In genomic region chr17:39579318-39580081, GRCh38 we compare ENCODE assay signal across 26 cellular contexts. TPM values are rescaled to one million over a fixed set of nuclear protein-coding genes. Genes with fewer than 3 reads are reported as not detected.
DNase-seq lines count a peak whose midpoint lies in the region; ATAC-seq, FAIRE-seq and TF ChIP-seq lines count a peak whose summit lies in the region.
"Had no signal": no experiment of that assay in that cellular context is flagged by ENCODE, and none has a peak within 500 bp of the region (broad histone marks: within the 10 kb centered on the region; RNA-seq: fewer than 3 reads in every experiment).

No MANE protein-coding gene starts in this region.

- no peak overlapping the region for H3K56ac ChIP-seq in H1 (replicated peaks; ENCODE audit: insufficient read length, low read depth, low read length)

- H3K4me1 ChIP-seq in right atrium auricular region (no peaks in the 10 kb centered on the region), H1 (replicated peaks in 1 of 4; ENCODE audit: control insufficient read depth in 3 of 4, insufficient read depth in 4 of 4, low read length in 3 of 4) (peaks cover 13 to 22% (median 15%) of the 10 kb centered on the region in 4 experiments), osteoblast (ENCODE audit: insufficient read depth, low read length) (no peaks in the 10 kb centered on the region)
- H3K4me1 ChIP-seq: A549 had no signal

- H4K5ac ChIP-seq in H1 (ENCODE audit: insufficient read length, low read depth, low read length) = no peak overlapping the region

- DNase-seq in Right ventricle myocardium inferior (ENCODE audit: missing footprints) (peak; percentile 76), right atrium auricular region (ENCODE audit: low spot score) (no peak), H1 (ENCODE audit: low read depth in 1 of 2, low spot score in 2 of 2) (peak in 1 of 2 experiments; percentile 67), iPS-NIHi7 (ENCODE audit: extremely low spot score) (peak; percentile 85), NCI-H187 (lab: John Stamatoyannopoulos, UW) (no peak), RWPE1 (ENCODE audit: low spot score) (no peak), NCI-H1436 treated with DMSO at 0.1 percent for 48 hours (lab: John Stamatoyannopoulos, UW) (no peak), osteoblast (ENCODE audit: insufficient read length, low spot score, missing footprints) (no peak)
- DNase-seq: activated CD4-positive, alpha-beta T cell treated with anti-CD3 and anti-CD28 coated beads, Interleukin-2, amount 50 U/mL, for 4 hours; activated T-cell treated with anti-CD3 and anti-CD28 coated beads for 4 hours; anterior cingulate cortex; effector CD4-positive, alpha-beta T cell; esophagus squamous epithelium; naive B cell; NCI-H1694; SHP77 treated with DMSO at 0.1 percent for 48 hours; stimulated activated CD4-positive, alpha-beta T cell treated with anti-CD3 and anti-CD28 coated beads, Interleukin-4, amount 100 ng/mL, for 1 hour had no signal

- TF ChIP-seq CTCF in right atrium auricular region (IDR thresholded peaks at IDR 0.05) (no peak), H1 (IDR thresholded peaks at IDR 0.05; ENCODE audit: control extremely low read depth in 1 of 3, insufficient read depth in 1 of 3, low read depth in 1 of 3, low read length in 3 of 3) (no peak), RWPE1 (conservative IDR thresholded peaks at IDR 0.05; ENCODE audit: low read depth) (no peak), osteoblast (IDR thresholded peaks at IDR 0.05; ENCODE audit: extremely low read depth, low read depth, low read length) (no peak)

- ATAC-seq in Right ventricle myocardium inferior = no peak
- ATAC-seq: A549, GM12878 had no signal

- no peak overlapping the region for H3K9ac ChIP-seq in H1 (replicated peaks in 1 of 4; ENCODE audit: extremely low read depth in 1 of 4, low read depth in 3 of 4, low read length in 3 of 4)
- H3K9ac ChIP-seq: BLaER1 treated with 17β-estradiol and CSF1 and Interleukin-3, amounts not matched to agents 10 nM and 100 nM had no signal

- no peak overlapping the region for H2AK5ac ChIP-seq in H1 (ENCODE audit: low read depth, low read length)

- FAIRE-seq in H1 (lab: Jason Lieb, UNC) = peak; percentile 45
- FAIRE-seq: A549, GM12878, H54 had no signal

- H3K27ac ChIP-seq in right atrium auricular region = no peak overlapping the region
- no peak overlapping the region; the same call in 1 of the 2 replicates for H3K27ac ChIP-seq in H1 (ENCODE audit: low read depth, low read length)
- no peak overlapping the region for H3K27ac ChIP-seq in RWPE1
- no peak overlapping the region for H3K27ac ChIP-seq in osteoblast (ENCODE audit: low read depth, low read length)
- H3K27ac ChIP-seq: A549; BLaER1 treated with 17β-estradiol and CSF1 and Interleukin-3, amounts not matched to agents 10 nM and 100 nM; esophagus squamous epithelium; skin epidermis had no signal

- H3K14ac ChIP-seq in H1 (ENCODE audit: insufficient read length) = no peak overlapping the region

- no peaks in the 10 kb centered on the region for H3K27me3 ChIP-seq in right atrium auricular region
- H3K27me3 ChIP-seq in H1 (replicated peaks in 1 of 4; ENCODE audit: control insufficient read depth in 3 of 4, extremely low read depth in 1 of 4, insufficient read depth in 3 of 4, low read length in 3 of 4) = peaks cover 0 to 4% (median 2%) of the 10 kb centered on the region in 4 experiments; a peak in 3 of 7 replicates
- H3K27me3 ChIP-seq in osteoblast (ENCODE audit: insufficient read depth, low read length) = peaks cover 19% of the 10 kb centered on the region
- H3K27me3 ChIP-seq: BLaER1 treated with 17β-estradiol and CSF1 and Interleukin-3, amounts not matched to agents 10 nM and 100 nM had no signal

- H3K79me2 ChIP-seq in H1 (ENCODE audit: control insufficient read depth in 1 of 2, insufficient read depth in 2 of 2, low read length in 2 of 2) (no peaks in the 10 kb centered on the region), osteoblast (ENCODE audit: insufficient read depth, low read length) (no peaks in the 10 kb centered on the region)

- H2BK5ac ChIP-seq in H1 (ENCODE audit: low read depth, low read length) = peak overlapping the region; percentile 72; the same call in 1 of the 2 replicates

- H3K4me2 ChIP-seq in H1 (ENCODE audit: insufficient read depth in 1 of 2, low read depth in 2 of 2, low read length in 2 of 2) = peak overlapping the region; percentile 8 to 58
- H3K4me2 ChIP-seq in osteoblast (ENCODE audit: insufficient read depth, low read length) = no peak overlapping the region
- H3K4me2 ChIP-seq: A549; BLaER1 treated with 17β-estradiol and CSF1 and Interleukin-3, amounts not matched to agents 10 nM and 100 nM had no signal

- H4K91ac ChIP-seq in H1 (replicated peaks; ENCODE audit: insufficient read length, low read length) = peak overlapping the region; percentile 86

- intact Hi-C loops in Right ventricle myocardium inferior (cut with DNase I) = no loop called here

- H3K9me3 ChIP-seq in right atrium auricular region = no peaks in the 10 kb centered on the region
- no peaks in the 10 kb centered on the region for H3K9me3 ChIP-seq in H1 (ENCODE audit: insufficient read depth in 2 of 2, low read depth in 1 of 2, low read length in 1 of 2)
- H3K9me3 ChIP-seq in osteoblast (ENCODE audit: low read depth, low read length) = no peaks in the 10 kb centered on the region
- H3K9me3 ChIP-seq: A549; BLaER1 treated with 17β-estradiol and CSF1 and Interleukin-3, amounts not matched to agents 10 nM and 100 nM; esophagus squamous epithelium had no signal

- no peak overlapping the region for H3K23ac ChIP-seq in H1 (ENCODE audit: insufficient read length)

- H4K20me1 ChIP-seq in H1 (replicated peaks in 1 of 2; ENCODE audit: control insufficient read depth in 1 of 2, insufficient read depth in 2 of 2, low read length in 2 of 2) = no peaks in the 10 kb centered on the region
- no peaks in the 10 kb centered on the region for H4K20me1 ChIP-seq in osteoblast (ENCODE audit: insufficient read depth, low read length)

- peak overlapping the region; percentile 76 for H3K4ac ChIP-seq in H1 (replicated peaks; ENCODE audit: insufficient read length, low read depth, low read length)

- H2BK20ac ChIP-seq in H1 (ENCODE audit: low read length) = peak overlapping the region; percentile 98; the same call in 1 of the 2 replicates

- H3K79me1 ChIP-seq in H1 (ENCODE audit: low read depth, low read length) = no peaks in the 10 kb centered on the region

- CTCF ChIA-PET in H1 (lab: Charles Lee; ENCODE audit: partially characterized antibody) = interaction anchor here (0.6 to 11.6 kb wide), 13 partner anchors 15 to 1147 kb away, joined by 3 to 167 read pairs (median 5); partner anchors contain the start of gene PPP1R1B
- CTCF ChIA-PET in RWPE1 (lab: Yijun Ruan, JAX) = interaction anchor here (0.6 to 1.2 kb wide), 5 partner anchors 9 to 785 kb away, joined by 3 to 4 read pairs (median 3); no protein-coding TSS in a partner anchor

- H3K18ac ChIP-seq in H1 (ENCODE audit: extremely low read depth, low read length) = peak overlapping the region; percentile 79; the same call in 1 of the 2 replicates

- POLR2A ChIA-PET in H1 (lab: Charles Lee; ENCODE audit: partially characterized antibody) = interaction anchor here (1.0 to 2.1 kb wide), 6 partner anchors 8 to 348 kb away, joined by 3 to 12 read pairs (median 3); partner anchors contain the start of genes LRRC3C and ORMDL3
- POLR2A ChIA-PET in RWPE1 (lab: Yijun Ruan, JAX; ENCODE audit: low non-redundant PET) = no interaction called here

- TF ChIP-seq POLR2A in H1 (IDR thresholded peaks at IDR 0.05; ENCODE audit: control extremely low read depth in 1 of 2, low read depth in 2 of 2, low read length in 2 of 2) = no peak

- peak overlapping the region; percentile 59 for H2BK120ac ChIP-seq in H1 (replicated peaks; ENCODE audit: low read depth, low read length)

- H2AFZ ChIP-seq in H1 (ENCODE audit: low read length) (no peak overlapping the region), osteoblast (ENCODE audit: low read length) (no peak overlapping the region)

- 25% methylated on average over 6 of the region's 8 CpGs; no CpG with 5 or more reads in 1 of the 2 experiments for WGBS in H1 (ENCODE audit: extremely low coverage in 1 of 2, insufficient coverage in 1 of 2, insufficient read length in 1 of 2, insufficient replicate concordance in 2 of 2, low coverage in 1 of 2, low lambda C conversion rate in 2 of 2, missing lambda C conversion rate in 1 of 2), 2 experiments

- 0 out of 2 replicates have a peak overlapping the region, but pooled peaks have one; percentile 45 for H2BK12ac ChIP-seq in H1 (ENCODE audit: low read depth, low read length)

- no peak overlapping the region for H4K8ac ChIP-seq in H1 (ENCODE audit: extremely low read depth, insufficient read depth, low read length)

- H3K4me3 ChIP-seq in right atrium auricular region (no peak overlapping the region), H1 (ENCODE audit: extremely low read depth in 1 of 4, insufficient read depth in 2 of 4, low read depth in 3 of 4, low read length in 4 of 4) (peak overlapping the region in 2 of 4 experiments; percentile 5 to 31; a peak in 3 of 8 replicates), osteoblast (ENCODE audit: insufficient read depth, low read length) (no peak overlapping the region)
- H3K4me3 ChIP-seq: A549; BLaER1 treated with 17β-estradiol and CSF1 and Interleukin-3, amounts not matched to agents 10 nM and 100 nM; esophagus squamous epithelium; GM12878; skin epidermis had no signal

- TF ChIP-seq EP300 in H1 (IDR thresholded peaks at IDR 0.05; ENCODE audit: borderline replicate concordance in 1 of 2, low read depth in 2 of 2, low read length in 2 of 2) = 0 out of 3 replicates have a peak, but pooled peaks of 1 of the 2 experiments have one; percentile 15

- no peaks in the 10 kb centered on the region for H3K23me2 ChIP-seq in H1 (ENCODE audit: low read depth, low read length)

- H2BK15ac ChIP-seq in H1 (ENCODE audit: low read length) = no peak overlapping the region; the same call in 1 of the 2 replicates

- no peak for TF ChIP-seq RAD21 in H1 (IDR thresholded peaks at IDR 0.05 in 1 of 2, conservative IDR thresholded peaks at IDR 0.05 in 1 of 2; ENCODE audit: low read depth in 2 of 2, low read length in 2 of 2)

- H3K36me3 ChIP-seq in right atrium auricular region (no peaks in the 10 kb centered on the region), H1 (ENCODE audit: control insufficient read depth in 2 of 4, insufficient read depth in 4 of 4, low read length in 3 of 4) (no peaks in the 10 kb centered on the region), osteoblast (ENCODE audit: insufficient read depth, low read length) (no peaks in the 10 kb centered on the region)
- H3K36me3 ChIP-seq: BLaER1 treated with 17β-estradiol and CSF1 and Interleukin-3, amounts not matched to agents 10 nM and 100 nM; esophagus squamous epithelium had no signal

RNA-seq across cellular contexts. Expression of gene NEUROD2, which starts 28.2 kb away (rescaled TPM):
- not detected for total RNA-seq in Right ventricle myocardium inferior
- not detected for total RNA-seq in right atrium auricular region
- total RNA-seq in H1 (2021; fragmentation: NEBNext Ultra II Directional; extraction: Animal tissue kit (Norgen Biotek cat#: 25700)) = not detected in 2 replicates
- polyA plus RNA-seq in H1 (2011; rRNA removed) = not detected in 2 replicates
- not detected for polyA plus RNA-seq in H1 (2011; cell fraction: cytosol; rRNA removed)
- not detected for polyA plus RNA-seq in H1 (2011; cell fraction: nucleus; rRNA removed)
- not detected in 4 replicates for polyA plus RNA-seq in H1 (2012, experiment 1 of 2)
- 0.12 TPM for polyA plus RNA-seq in H1 (2012, experiment 2 of 2)
- 0.02 TPM for polyA plus RNA-seq in H1 (2013, experiment 1 of 2)
- 0.02 TPM for polyA plus RNA-seq in H1 (2013, experiment 2 of 2)
- polyA minus RNA-seq in H1 (2011; rRNA and poly(A)+ RNA removed) = not detected in 2 replicates
- not detected for polyA minus RNA-seq in H1 (2011; cell fraction: cytosol; rRNA and poly(A)+ RNA removed)
- not detected for polyA minus RNA-seq in H1 (2011; cell fraction: nucleus; rRNA and poly(A)+ RNA removed)
- not detected in 2 replicates for total RNA-seq in osteoblast
- total RNA-seq: esophagus squamous epithelium, GM12878, M059J, NCI-H460, posterior vena cava, ureter had no signal
- polyA plus RNA-seq: A549, GM12878 had no signal

RNA-seq across cellular contexts. Expression of gene PPP1R1B, which starts 47.3 kb away (rescaled TPM):
- 0.89 TPM for total RNA-seq in Right ventricle myocardium inferior
- total RNA-seq in right atrium auricular region = 1 to 10 TPM in 1 of 2 donors, not detected in 1; 6.7 TPM
- total RNA-seq in H1 (2021; fragmentation: NEBNext Ultra II Directional; extraction: Animal tissue kit (Norgen Biotek cat#: 25700)) = 9.4 and 10.7 TPM in 2 replicates
- polyA plus RNA-seq in H1 (2011; rRNA removed) = 21.0 and 22.3 TPM in 2 replicates
- 15.9 TPM for polyA plus RNA-seq in H1 (2011; cell fraction: cytosol; rRNA removed)
- polyA plus RNA-seq in H1 (2011; cell fraction: nucleus; rRNA removed) = 15.3 TPM
- polyA plus RNA-seq in H1 (2012, experiment 1 of 2) = 13.4 to 19.6 TPM (median 17.0 TPM) in 4 replicates
- polyA plus RNA-seq in H1 (2012, experiment 2 of 2) = 22.0 TPM
- polyA plus RNA-seq in H1 (2013, experiment 1 of 2) = 10.8 TPM
- polyA plus RNA-seq in H1 (2013, experiment 2 of 2) = 11.3 TPM
- 9.1 and 11.8 TPM in 2 replicates for polyA minus RNA-seq in H1 (2011; rRNA and poly(A)+ RNA removed)
- 7.9 TPM for polyA minus RNA-seq in H1 (2011; cell fraction: cytosol; rRNA and poly(A)+ RNA removed)
- 4.6 TPM for polyA minus RNA-seq in H1 (2011; cell fraction: nucleus; rRNA and poly(A)+ RNA removed)
- total RNA-seq in osteoblast = not detected in 2 replicates
- total RNA-seq: GM12878, M059J had no signal

RNA-seq across cellular contexts. Expression of gene STARD3, which starts 57.4 kb away (rescaled TPM):
- total RNA-seq in Right ventricle myocardium inferior (21.4 TPM), right atrium auricular region (10 to 100 TPM; 18.5 to 22.2 TPM), osteoblast (31.5 and 35.8 TPM in 2 replicates)
- 47.6 and 56.7 TPM in 2 replicates for total RNA-seq in H1 (2021; fragmentation: NEBNext Ultra II Directional; extraction: Animal tissue kit (Norgen Biotek cat#: 25700))
- polyA plus RNA-seq in H1 (2011; rRNA removed) = 80.3 and 116 TPM in 2 replicates
- polyA plus RNA-seq in H1 (2011; cell fraction: cytosol; rRNA removed) = 80.2 TPM
- 203 TPM for polyA plus RNA-seq in H1 (2011; cell fraction: nucleus; rRNA removed)
- 54.2 to 69.5 TPM (median 56.8 TPM) in 4 replicates for polyA plus RNA-seq in H1 (2012, experiment 1 of 2)
- 61.3 TPM for polyA plus RNA-seq in H1 (2012, experiment 2 of 2)
- 80.5 TPM for polyA plus RNA-seq in H1 (2013, experiment 1 of 2)
- 91.9 TPM for polyA plus RNA-seq in H1 (2013, experiment 2 of 2)
- 78.6 and 84.8 TPM in 2 replicates for polyA minus RNA-seq in H1 (2011; rRNA and poly(A)+ RNA removed)
- 37.6 TPM for polyA minus RNA-seq in H1 (2011; cell fraction: cytosol; rRNA and poly(A)+ RNA removed)
- 53.7 TPM for polyA minus RNA-seq in H1 (2011; cell fraction: nucleus; rRNA and poly(A)+ RNA removed)

Comparison
In these comparisons a context has a peak if more than half of its experiments do, and no peak if none do; other contexts are left out.
1. DNase-seq: peak in Right ventricle myocardium inferior (single experiment) and iPS-NIHi7 (single experiment); none in right atrium auricular region (single experiment), NCI-H187 (0 of 2), RWPE1 (single experiment), NCI-H1436 treated with DMSO at 0.1 percent for 48 hours (single experiment) and osteoblast (single experiment).